Comparison of ENCODE assay signal across 27 cellular contexts in the genomic region with DNA sequence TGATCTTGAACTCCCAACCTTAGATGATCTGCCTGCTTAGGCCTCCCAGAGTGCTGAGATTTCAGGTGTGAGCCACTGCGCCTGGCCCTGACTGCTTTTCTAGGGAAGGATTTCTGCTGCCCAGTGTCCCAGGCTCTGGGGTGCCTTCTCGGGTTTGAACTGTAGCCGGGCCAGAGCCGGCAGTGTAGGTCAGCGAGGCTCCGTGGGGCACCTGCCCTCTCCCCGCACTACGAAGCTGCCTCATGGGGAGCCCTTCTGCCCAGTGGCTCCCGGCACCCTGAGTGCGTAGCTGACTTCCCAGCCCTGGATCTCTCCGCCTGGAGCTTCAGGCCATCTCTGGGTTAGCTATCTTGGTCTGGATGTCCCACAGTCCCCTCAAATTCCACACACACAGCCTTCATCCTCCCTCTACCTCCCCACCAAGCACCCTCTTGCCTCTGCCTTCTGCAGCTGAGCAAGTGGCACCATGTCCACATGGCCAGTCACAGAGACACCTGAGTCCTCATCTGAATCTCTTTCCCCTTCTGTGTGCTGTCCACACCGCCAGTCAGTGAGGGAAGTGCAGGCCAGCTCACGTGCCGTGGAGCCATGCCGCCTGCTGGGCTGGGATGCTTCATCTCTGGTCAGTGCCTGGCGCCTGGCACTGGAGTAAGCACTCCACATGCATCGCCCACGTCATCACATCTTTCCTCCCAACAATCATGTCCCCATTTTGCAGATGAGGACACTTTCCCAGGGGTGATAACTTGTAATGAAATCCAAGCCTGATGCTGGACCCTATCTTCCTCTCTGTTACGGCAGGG.
DNase-seq lines count a peak whose midpoint lies in the region; ATAC-seq, FAIRE-seq and TF ChIP-seq lines count a peak whose summit lies in the region.
"Had no signal": no experiment of that assay in that cellular context is flagged by ENCODE, and none has a peak within 500 bp of the region (broad histone marks: within the 10 kb centered on the region; RNA-seq: fewer than 3 reads in every experiment).

No MANE protein-coding gene starts in this region.

- H3K14ac ChIP-seq in H1 (ENCODE audit: insufficient read length) = no peak overlapping the region

- H2AK5ac ChIP-seq in H1 (ENCODE audit: low read depth, low read length) = no peak overlapping the region

- no peak overlapping the region for H2BK120ac ChIP-seq in H1 (replicated peaks; ENCODE audit: low read depth, low read length)

- 90% methylated on average over 19 of the region's 19 CpGs for WGBS in right cardiac atrium
- 95% methylated on average over 19 of the region's 19 CpGs; no CpG with 5 or more reads in 1 of the 2 experiments for WGBS in H1 (ENCODE audit: extremely low coverage in 1 of 2, insufficient coverage in 1 of 2, insufficient read length in 1 of 2, insufficient replicate concordance in 2 of 2, low coverage in 1 of 2, low lambda C conversion rate in 2 of 2, missing lambda C conversion rate in 1 of 2), 2 experiments

- H2BK20ac ChIP-seq in H1 (ENCODE audit: low read length) = no peak overlapping the region

- H3K4ac ChIP-seq in H1 (replicated peaks; ENCODE audit: insufficient read length, low read depth, low read length) = peak overlapping the region; percentile 72

- H3K27ac ChIP-seq in right cardiac atrium (ENCODE audit: low read length) (no peak overlapping the region), H1 (ENCODE audit: low read depth, low read length) (no peak overlapping the region), osteoblast (ENCODE audit: low read depth, low read length) (no peak overlapping the region)
- H3K27ac ChIP-seq: BLaER1, GM23248, HL-60, SJCRH30 had no signal

- H3K9ac ChIP-seq in H1 (replicated peaks in 1 of 4; ENCODE audit: extremely low read depth in 1 of 4, low read depth in 3 of 4, low read length in 3 of 4) = no peak overlapping the region
- H3K9ac ChIP-seq: BLaER1, GM23248 had no signal

- H3K79me2 ChIP-seq in H1 (ENCODE audit: control insufficient read depth in 1 of 2, insufficient read depth in 2 of 2, low read length in 2 of 2) (no peaks in the 10 kb centered on the region), osteoblast (ENCODE audit: insufficient read depth, low read length) (no peaks in the 10 kb centered on the region)

- POLR2A ChIA-PET in H1 (lab: Charles Lee; ENCODE audit: partially characterized antibody) = no interaction called here

- no peaks in the 10 kb centered on the region for H3K4me1 ChIP-seq in right cardiac atrium (ENCODE audit: control insufficient read depth, insufficient read depth, low read length)
- no peaks in the 10 kb centered on the region for H3K4me1 ChIP-seq in H1 (replicated peaks in 1 of 4; ENCODE audit: control insufficient read depth in 3 of 4, insufficient read depth in 4 of 4, low read length in 3 of 4)
- H3K4me1 ChIP-seq in osteoblast (ENCODE audit: insufficient read depth, low read length) = no peaks in the 10 kb centered on the region

- no peak overlapping the region for H4K5ac ChIP-seq in H1 (ENCODE audit: insufficient read length, low read depth, low read length)

- no peak for ATAC-seq in right cardiac atrium
- ATAC-seq in GM19395 (IDR thresholded peaks at IDR 0.05; ENCODE audit: unreplicated experiment) = no peak
- ATAC-seq in HG03378 (IDR thresholded peaks at IDR 0.05; ENCODE audit: unreplicated experiment) = no peak
- ATAC-seq: GM12878, PC-3 had no signal

- no peaks in the 10 kb centered on the region for H3K79me1 ChIP-seq in H1 (ENCODE audit: low read depth, low read length)

- TF ChIP-seq CTCF in H1 (IDR thresholded peaks at IDR 0.05; ENCODE audit: control extremely low read depth in 1 of 3, insufficient read depth in 1 of 3, low read depth in 1 of 3, low read length in 3 of 3) (no peak), osteoblast (IDR thresholded peaks at IDR 0.05; ENCODE audit: extremely low read depth, low read depth, low read length) (no peak)

- no peak overlapping the region; the same call in 1 of the 2 replicates for H2BK5ac ChIP-seq in H1 (ENCODE audit: low read depth, low read length)

- H4K8ac ChIP-seq in H1 (ENCODE audit: extremely low read depth, insufficient read depth, low read length) = no peak overlapping the region

- no peak overlapping the region for H2AFZ ChIP-seq in H1 (ENCODE audit: low read length)
- no peak overlapping the region for H2AFZ ChIP-seq in osteoblast (ENCODE audit: low read length)
- H2AFZ ChIP-seq: GM23248 had no signal

- intact Hi-C loops in cardiac septum (cut with DNase I) = no loop called here
- intact Hi-C loops in right cardiac atrium (cut with DNase I) = loop anchor here in 1 of 4 donors (10.0 kb wide), 1 partner anchor 595 kb away; no protein-coding TSS in a partner anchor

- H4K91ac ChIP-seq in H1 (replicated peaks; ENCODE audit: insufficient read length, low read length) = no peak overlapping the region

- no peaks in the 10 kb centered on the region for H4K20me1 ChIP-seq in H1 (replicated peaks in 1 of 2; ENCODE audit: control insufficient read depth in 1 of 2, insufficient read depth in 2 of 2, low read length in 2 of 2)
- no peaks in the 10 kb centered on the region for H4K20me1 ChIP-seq in osteoblast (ENCODE audit: insufficient read depth, low read length)
- H4K20me1 ChIP-seq: BLaER1 had no signal

- DNase-seq in cardiac septum (ENCODE audit: low spot score) = peak; percentile 66
- no peak for DNase-seq in right cardiac atrium
- DNase-seq in H1 (ENCODE audit: low read depth in 1 of 2, low spot score in 2 of 2) = no peak
- DNase-seq in osteoblast (ENCODE audit: insufficient read length, low spot score, missing footprints) = peak; percentile 27
- DNase-seq in kidney glomerular epithelial cell (lab: John Stamatoyannopoulos, UW) = no peak
- DNase-seq in DMS79 (lab: John Stamatoyannopoulos, UW) = no peak
- DNase-seq: Calu3; CD4-positive, alpha-beta memory T cell; EL; GM23248; Kasumi-1; MM.1S; NCI-H1092 treated with DMSO at 0.1 percent for 48 hours; NCI-H146; NCI-H2029 treated with DMSO at 0.1 percent for 48 hours; NCI-H2171; NCI-H526; PC-3 had no signal

- H3K9me3 ChIP-seq in right cardiac atrium (ENCODE audit: control insufficient read depth, low read length) (no peaks in the 10 kb centered on the region), H1 (ENCODE audit: insufficient read depth in 2 of 2, low read depth in 1 of 2, low read length in 1 of 2) (no peaks in the 10 kb centered on the region), osteoblast (ENCODE audit: low read depth, low read length) (no peaks in the 10 kb centered on the region)
- H3K9me3 ChIP-seq: BLaER1, SJCRH30 had no signal

- H3K36me3 ChIP-seq in H1 (ENCODE audit: control insufficient read depth in 2 of 4, insufficient read depth in 4 of 4, low read length in 3 of 4) = no peaks in the 10 kb centered on the region
- no peaks in the 10 kb centered on the region for H3K36me3 ChIP-seq in osteoblast (ENCODE audit: insufficient read depth, low read length)
- H3K36me3 ChIP-seq: BLaER1, SJCRH30 had no signal

- no peak for FAIRE-seq in H1 (lab: Jason Lieb, UNC)
- FAIRE-seq: A204.1, GM12878, GM19239, HTR-8/SVneo had no signal

- no peak for TF ChIP-seq RAD21 in H1 (IDR thresholded peaks at IDR 0.05 in 1 of 2, conservative IDR thresholded peaks at IDR 0.05 in 1 of 2; ENCODE audit: low read depth in 2 of 2, low read length in 2 of 2)

- no peak overlapping the region for H3K4me2 ChIP-seq in H1 (ENCODE audit: insufficient read depth in 1 of 2, low read depth in 2 of 2, low read length in 2 of 2)
- no peak overlapping the region for H3K4me2 ChIP-seq in osteoblast (ENCODE audit: insufficient read depth, low read length)

- no peak overlapping the region for H2BK15ac ChIP-seq in H1 (ENCODE audit: low read length)

- no peak overlapping the region for H3K56ac ChIP-seq in H1 (replicated peaks; ENCODE audit: insufficient read length, low read depth, low read length)

- TF ChIP-seq POLR2A in H1 (IDR thresholded peaks at IDR 0.05; ENCODE audit: control extremely low read depth in 1 of 2, low read depth in 2 of 2, low read length in 2 of 2) = no peak

- 0 out of 2 replicates have a peak overlapping the region, but pooled peaks have one; percentile 17 for H2BK12ac ChIP-seq in H1 (ENCODE audit: low read depth, low read length)

- H3K23me2 ChIP-seq in H1 (ENCODE audit: low read depth, low read length) = no peaks in the 10 kb centered on the region

- no peak overlapping the region for H3K18ac ChIP-seq in H1 (ENCODE audit: extremely low read depth, low read length)

- no peak overlapping the region for H3K23ac ChIP-seq in H1 (ENCODE audit: insufficient read length)

- CTCF ChIA-PET in H1 (lab: Charles Lee; ENCODE audit: partially characterized antibody) = interaction anchor here (0.8 kb wide), 1 partner anchor 42 kb away, joined by 3 read pairs; no protein-coding TSS in a partner anchor

- H3K27me3 ChIP-seq in right cardiac atrium (ENCODE audit: control insufficient read depth, insufficient read depth) = no peaks in the 10 kb centered on the region
- H3K27me3 ChIP-seq in H1 (replicated peaks in 1 of 4; ENCODE audit: control insufficient read depth in 3 of 4, extremely low read depth in 1 of 4, insufficient read depth in 3 of 4, low read length in 3 of 4) = no peaks in the 10 kb centered on the region
- peaks cover 10% of the 10 kb centered on the region for H3K27me3 ChIP-seq in osteoblast (ENCODE audit: insufficient read depth, low read length)
- H3K27me3 ChIP-seq: BLaER1, SJCRH30 had no signal

- TF ChIP-seq EP300 in H1 (IDR thresholded peaks at IDR 0.05; ENCODE audit: borderline replicate concordance in 1 of 2, low read depth in 2 of 2, low read length in 2 of 2) = no peak

- H3K4me3 ChIP-seq in right cardiac atrium (ENCODE audit: low read length) (no peak overlapping the region), H1 (ENCODE audit: extremely low read depth in 1 of 4, insufficient read depth in 2 of 4, low read depth in 3 of 4, low read length in 4 of 4) (no peak overlapping the region), osteoblast (ENCODE audit: insufficient read depth, low read length) (no peak overlapping the region)
- H3K4me3 ChIP-seq: BLaER1, GM12878, GM23248, SJCRH30 had no signal

TF ChIP-seq in H1, 55 proteins besides CTCF, POLR2A, EP300 and RAD21 (continues in another document):
- TF ChIP-seq CTBP2 (IDR thresholded peaks at IDR 0.05; ENCODE audit: borderline replicate concordance, insufficient read depth, insufficient read length, low read length) = no peak
- no peak for TF ChIP-seq CREB1 (IDR thresholded peaks at IDR 0.05)
- no peak for TF ChIP-seq SIX5 (IDR thresholded peaks at IDR 0.05; ENCODE audit: low read depth, low read length)
- no peak for TF ChIP-seq BACH1 (IDR thresholded peaks at IDR 0.05; ENCODE audit: low read length)
- TF ChIP-seq TAF1 (IDR thresholded peaks at IDR 0.05; ENCODE audit: low read depth, low read length) = no peak
- TF ChIP-seq EGR1 (IDR thresholded peaks at IDR 0.05; ENCODE audit: borderline replicate concordance, low read depth, low read length) = no peak
- no peak for TF ChIP-seq NANOG (IDR thresholded peaks at IDR 0.05; ENCODE audit: insufficient read depth, low read depth, low read length, poor library complexity, severe bottlenecking)
- TF ChIP-seq POLR2AphosphoS5 (IDR thresholded peaks at IDR 0.05; ENCODE audit: low read depth, low read length) = no peak
- TF ChIP-seq RNF2 (IDR thresholded peaks at IDR 0.05; ENCODE audit: borderline replicate concordance, low read depth, low read length, missing control alignments, poor library complexity, severe bottlenecking) = no peak
- TF ChIP-seq FOSL1 (IDR thresholded peaks at IDR 0.05; ENCODE audit: insufficient read depth, low read depth, low read length) = no peak

Comparison
In these comparisons a context has a peak if more than half of its experiments do, and no peak if none do; other contexts are left out.
1. DNase-seq: peak in cardiac septum (single experiment) and osteoblast (single experiment); none in right cardiac atrium (0 of 3), H1 (0 of 2), kidney glomerular epithelial cell (single experiment) and DMS79 (single experiment).